ENCODE assay signal across 1 cellular context in genomic region chr18:58335223-58335622, GRCh38.
TF ChIP-seq lines count a peak whose summit lies in the region.

No MANE protein-coding gene starts in this region.

TF ChIP-seq in IMR-90, 13 proteins besides CTCF, POLR2A, EP300 and RAD21:
- TF ChIP-seq RFX5 (IDR thresholded peaks at IDR 0.05; ENCODE audit: low read depth, low read length) (no peak), MXI1 (IDR thresholded peaks at IDR 0.05; ENCODE audit: borderline replicate concordance, low read depth, low read length) (no peak), MAZ (IDR thresholded peaks at IDR 0.05; ENCODE audit: borderline replicate concordance, low read depth, low read length) (no peak), NFE2L2 (IDR thresholded peaks at IDR 0.05; ENCODE audit: low read depth, low read length) (no peak), CHD1 (IDR thresholded peaks at IDR 0.05; ENCODE audit: low read depth, low read length) (no peak)
